Comparison of ENCODE assay signal across 8 cellular contexts in genomic region chr2:219642465-219643083, GRCh38. TPM values are rescaled to one million over a fixed set of nuclear protein-coding genes. Genes with fewer than 3 reads are reported as not detected.
DNase-seq lines count a peak whose midpoint lies in the region; ATAC-seq and TF ChIP-seq lines count a peak whose summit lies in the region.

No MANE protein-coding gene starts in this region.

- H3K4me3 ChIP-seq in adrenal gland (no peak overlapping the region), left ventricle myocardium inferior (peak overlapping the region; percentile 2), retinal pigment epithelial cell (ENCODE audit: low read length) (no peak overlapping the region)

- no peak for TF ChIP-seq POLR2A in adrenal gland (IDR thresholded peaks at IDR 0.05)

- peak; percentile 93 for DNase-seq in A172 (ENCODE audit: low spot score)
- DNase-seq in NCI-H1694 treated with DMSO at 0.1 percent for 48 hours (lab: John Stamatoyannopoulos, UW), result peak; percentile 88
- DNase-seq in T follicular helper cell (ENCODE audit: low read depth), result peak; percentile 81
- DNase-seq in adrenal gland, result peak; percentile 96 to 99 (median 98)
- DNase-seq in left ventricle myocardium inferior, result peak; percentile 96
- DNase-seq in retinal pigment epithelial cell (ENCODE audit: low read depth), result peak; percentile 91

- H3K36me3 ChIP-seq in adrenal gland (replicated peaks in 1 of 2), result no peaks in the 10 kb centered on the region
- peaks cover 15% of the 10 kb centered on the region for H3K36me3 ChIP-seq in left ventricle myocardium inferior

- WGBS in adrenal gland, 4 donors, result 4 to 14% (median 8%) methylated on average over 14 to 24 of the region's 24 CpGs

- H3K27ac ChIP-seq in adrenal gland, result peak overlapping the region in 2 of 5 donors; percentile 65 to 69
- H3K27ac ChIP-seq in left ventricle myocardium inferior (replicated peaks), result peak overlapping the region; percentile 97

- TF ChIP-seq CTCF in adrenal gland (IDR thresholded peaks at IDR 0.05), result peak; percentile 99 to 100 (median 100)
- TF ChIP-seq CTCF in left ventricle myocardium inferior (IDR thresholded peaks at IDR 0.05; ENCODE audit: borderline replicate concordance), result peak; percentile 99
- TF ChIP-seq CTCF in retinal pigment epithelial cell (conservative IDR thresholded peaks at IDR 0.05; ENCODE audit: low read depth, low read length), result peak; percentile 99

- H3K27me3 ChIP-seq in adrenal gland (no peaks in the 10 kb centered on the region), left ventricle myocardium inferior (ENCODE audit: low read depth) (peaks cover 5% of the 10 kb centered on the region)

- H3K9me3 ChIP-seq in adrenal gland (replicated peaks in 1 of 3) (no peaks in the 10 kb centered on the region), left ventricle myocardium inferior (replicated peaks) (no peaks in the 10 kb centered on the region)

- ATAC-seq in GM18511 (IDR thresholded peaks at IDR 0.05; ENCODE audit: unreplicated experiment) (peak; percentile 97), HG02943 (IDR thresholded peaks at IDR 0.05; ENCODE audit: low read depth, unreplicated experiment) (peak; percentile 99)

- intact Hi-C loops in adrenal gland (cut with DNase I), result loop anchor here (2.0 to 5.0 kb wide), 2 partner anchors 100 to 102 kb away; partner anchors contain the start of genes CHPF (in 1 of the 2) and TMEM198 (in 1 of the 2)
- intact Hi-C loops in left ventricle myocardium inferior (cut with micrococcal nuclease), result no loop called here

- peaks cover 12 to 30% of the 10 kb centered on the region in 2 donors for H3K4me1 ChIP-seq in adrenal gland (replicated peaks in 1 of 2)
- H3K4me1 ChIP-seq in left ventricle myocardium inferior, result peaks cover 81% of the 10 kb centered on the region

RNA-seq across cellular contexts. Expression of gene SLC4A3, which starts 15.1 kb away (rescaled TPM):
- total RNA-seq in A172 (2014; rRNA removed; shearing (Covaris generic)), result 10.9 and 11.4 TPM in 2 replicates
- total RNA-seq in adrenal gland, result 10 to 100 TPM in 6 of 8 donors, 1 to 10 TPM in 2; 8.3 to 32.8 (median 15.0) TPM
- 10 to 100 TPM in 2 of 3 donors, 1 to 10 TPM in 1; 5.2 to 40.5 (median 40.0) TPM for polyA plus RNA-seq in adrenal gland
- 426 TPM for total RNA-seq in left ventricle myocardium inferior

RNA-seq across cellular contexts. Expression of gene STK11IP, which starts 44.9 kb away (rescaled TPM):
- 15.3 and 15.4 TPM in 2 replicates for total RNA-seq in A172 (2014; rRNA removed; shearing (Covaris generic))
- total RNA-seq in adrenal gland (10 to 100 TPM in 6 of 8 donors, 1 to 10 TPM in 2; 5.0 to 43.7 (median 25.5) TPM), left ventricle myocardium inferior (15.9 TPM)
- 10 to 100 TPM; 10.8 to 68.1 (median 47.6) TPM for polyA plus RNA-seq in adrenal gland

Comparison
In these comparisons a context has a peak if more than half of its experiments do, and no peak if none do; other contexts are left out.
1. RNA of gene SLC4A3, which starts 15.1 kb away (total RNA-seq): 426 TPM in left ventricle myocardium inferior (single experiment); 8.3 to 32.8 TPM in adrenal gland and 10.9 to 11.4 TPM in A172; every median in the first group is over 10 times any median in the second.
2. Peak in every context shown above with its lines, with median percentiles within 50 percentile points of each other: DNase-seq and CTCF ChIP-seq.